Comparison of ENCODE assay signal across 1 cellular context in the genomic region with DNA sequence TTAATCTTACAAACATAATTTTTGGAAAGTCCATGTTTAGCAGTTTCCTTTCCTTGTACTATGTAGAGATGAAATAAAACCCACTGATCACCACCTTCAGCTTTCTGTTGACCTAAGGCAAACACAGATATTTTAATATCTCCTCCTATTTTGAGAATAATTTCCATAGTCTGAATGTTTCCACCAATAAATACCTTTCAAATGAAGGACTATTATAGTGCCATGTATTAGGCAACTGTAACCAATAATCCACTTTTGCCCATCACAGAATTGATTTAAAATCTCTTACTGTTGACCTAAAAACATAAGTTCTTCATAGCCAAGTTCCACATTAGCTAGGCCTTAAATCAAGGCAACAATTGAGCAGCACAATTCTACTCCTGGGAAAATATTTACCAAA.
TF ChIP-seq lines count a peak whose summit lies in the region.

No MANE protein-coding gene starts in this region.

TF ChIP-seq in GM23338, 12 proteins besides CTCF, POLR2A, EP300 and RAD21 (continued from another document):
- TF ChIP-seq CREB1 (CRISPR knock-in tag; IDR thresholded peaks at IDR 0.05; ENCODE audit: low read depth) (no peak), ZNF114 (CRISPR knock-in tag; IDR thresholded peaks at IDR 0.05) (no peak), ZNF331 (CRISPR knock-in tag; IDR thresholded peaks at IDR 0.05; ENCODE audit: low read depth) (no peak), POLR2AphosphoS5 (IDR thresholded peaks at IDR 0.05; ENCODE audit: low read depth) (no peak), EZH2 (IDR thresholded peaks at IDR 0.05; ENCODE audit: low read depth, unreplicated experiment) (no peak)
- TF ChIP-seq, protein P1, sequence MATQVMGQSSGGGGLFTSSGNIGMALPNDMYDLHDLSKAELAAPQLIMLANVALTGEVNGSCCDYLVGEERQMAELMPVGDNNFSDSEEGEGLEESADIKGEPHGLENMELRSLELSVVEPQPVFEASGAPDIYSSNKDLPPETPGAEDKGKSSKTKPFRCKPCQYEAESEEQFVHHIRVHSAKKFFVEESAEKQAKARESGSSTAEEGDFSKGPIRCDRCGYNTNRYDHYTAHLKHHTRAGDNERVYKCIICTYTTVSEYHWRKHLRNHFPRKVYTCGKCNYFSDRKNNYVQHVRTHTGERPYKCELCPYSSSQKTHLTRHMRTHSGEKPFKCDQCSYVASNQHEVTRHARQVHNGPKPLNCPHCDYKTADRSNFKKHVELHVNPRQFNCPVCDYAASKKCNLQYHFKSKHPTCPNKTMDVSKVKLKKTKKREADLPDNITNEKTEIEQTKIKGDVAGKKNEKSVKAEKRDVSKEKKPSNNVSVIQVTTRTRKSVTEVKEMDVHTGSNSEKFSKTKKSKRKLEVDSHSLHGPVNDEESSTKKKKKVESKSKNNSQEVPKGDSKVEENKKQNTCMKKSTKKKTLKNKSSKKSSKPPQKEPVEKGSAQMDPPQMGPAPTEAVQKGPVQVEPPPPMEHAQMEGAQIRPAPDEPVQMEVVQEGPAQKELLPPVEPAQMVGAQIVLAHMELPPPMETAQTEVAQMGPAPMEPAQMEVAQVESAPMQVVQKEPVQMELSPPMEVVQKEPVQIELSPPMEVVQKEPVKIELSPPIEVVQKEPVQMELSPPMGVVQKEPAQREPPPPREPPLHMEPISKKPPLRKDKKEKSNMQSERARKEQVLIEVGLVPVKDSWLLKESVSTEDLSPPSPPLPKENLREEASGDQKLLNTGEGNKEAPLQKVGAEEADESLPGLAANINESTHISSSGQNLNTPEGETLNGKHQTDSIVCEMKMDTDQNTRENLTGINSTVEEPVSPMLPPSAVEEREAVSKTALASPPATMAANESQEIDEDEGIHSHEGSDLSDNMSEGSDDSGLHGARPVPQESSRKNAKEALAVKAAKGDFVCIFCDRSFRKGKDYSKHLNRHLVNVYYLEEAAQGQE (IDR thresholded peaks at IDR 0.05; ENCODE audit: unreplicated experiment), result no peak
TF ChIP-seq in GM23338: peak in this region for 0.
